ENCODE assay signal across 1 cellular context in the genomic region with DNA sequence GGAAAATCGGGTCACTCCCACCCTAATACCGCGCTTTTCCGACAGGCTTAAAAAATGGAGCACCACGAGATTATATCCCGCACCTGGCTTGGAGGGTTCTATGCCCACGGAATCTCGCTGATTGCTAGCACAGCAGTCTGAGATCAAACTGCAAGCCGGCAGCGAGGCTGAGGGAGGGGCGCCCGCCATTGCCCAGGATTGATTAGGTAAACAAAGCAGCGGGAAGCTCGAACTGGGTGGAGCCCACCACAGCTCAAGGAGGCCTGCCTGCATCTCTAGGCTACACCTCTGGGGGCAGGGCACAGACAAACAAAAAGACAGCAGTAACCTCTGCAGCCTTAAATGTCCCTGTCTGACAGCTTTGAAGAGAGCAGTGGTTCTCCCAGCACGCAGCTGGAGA.
TF ChIP-seq lines count a peak whose summit lies in the region.
"Not testable (repeated sequence)": the region's sequence is repeated elsewhere in the genome, so short reads cannot be mapped to it uniquely, and the experiment has no call there.

No MANE protein-coding gene starts in this region.

TF ChIP-seq in HepG2, 621 proteins besides CTCF, POLR2A, EP300 and RAD21 (continued from another document and continues in another):
- TF ChIP-seq, protein P1, sequence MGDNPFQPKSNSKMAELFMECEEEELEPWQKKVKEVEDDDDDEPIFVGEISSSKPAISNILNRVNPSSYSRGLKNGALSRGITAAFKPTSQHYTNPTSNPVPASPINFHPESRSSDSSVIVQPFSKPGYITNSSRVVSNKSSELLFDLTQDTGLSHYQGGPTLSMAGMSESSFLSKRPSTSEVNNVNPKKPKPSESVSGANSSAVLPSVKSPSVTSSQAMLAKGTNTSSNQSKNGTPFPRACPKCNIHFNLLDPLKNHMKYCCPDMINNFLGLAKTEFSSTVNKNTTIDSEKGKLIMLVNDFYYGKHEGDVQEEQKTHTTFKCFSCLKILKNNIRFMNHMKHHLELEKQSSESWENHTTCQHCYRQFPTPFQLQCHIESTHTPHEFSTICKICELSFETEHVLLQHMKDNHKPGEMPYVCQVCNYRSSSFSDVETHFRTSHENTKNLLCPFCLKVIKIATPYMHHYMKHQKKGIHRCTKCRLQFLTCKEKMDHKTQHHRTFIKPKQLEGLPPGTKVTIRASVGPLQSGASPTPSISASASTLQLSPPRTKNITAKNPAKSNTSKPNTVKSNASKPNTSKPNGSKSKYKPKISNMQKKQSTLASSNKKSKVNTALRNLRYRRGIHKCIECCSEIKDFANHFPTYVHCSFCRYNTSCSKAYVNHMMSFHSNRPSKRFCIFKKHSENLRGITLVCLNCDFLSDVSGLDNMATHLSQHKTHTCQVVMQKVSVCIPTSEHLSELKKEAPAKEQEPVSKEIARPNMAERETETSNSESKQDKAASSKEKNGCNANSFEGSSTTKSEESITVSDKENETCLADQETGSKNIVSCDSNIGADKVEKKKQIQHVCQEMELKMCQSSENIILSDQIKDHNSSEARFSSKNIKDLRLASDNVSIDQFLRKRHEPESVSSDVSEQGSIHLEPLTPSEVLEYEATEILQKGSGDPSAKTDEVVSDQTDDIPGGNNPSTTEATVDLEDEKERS (CRISPR knock-in tag; IDR thresholded peaks at IDR 0.05) = 0 out of 2 replicates have a peak, but pooled peaks have one; percentile 43
- TF ChIP-seq ZMYM3 (CRISPR knock-in tag; IDR thresholded peaks at IDR 0.05) = peak; percentile 45; the same call in 1 of the 2 replicates
- TF ChIP-seq FOXP1, SOX13 (IDR thresholded peaks at IDR 0.05): not testable (repeated sequence)
- TF ChIP-seq FOXP1 (CRISPR knock-in tag; IDR thresholded peaks at IDR 0.05) = peak; percentile 60
- peak; percentile 40; the same call in 1 of the 2 replicates for TF ChIP-seq RXRA (CRISPR knock-in tag; IDR thresholded peaks at IDR 0.05)
- TF ChIP-seq ONECUT2 (CRISPR knock-in tag; IDR thresholded peaks at IDR 0.05) = peak; percentile 85
- peak; percentile 38; the same call in 1 of the 2 replicates for TF ChIP-seq TCF7 (IDR thresholded peaks at IDR 0.05; ENCODE audit: low read depth)
- TF ChIP-seq FOXK1 (CRISPR knock-in tag; IDR thresholded peaks at IDR 0.05; ENCODE audit: borderline replicate concordance, low read depth) = peak; percentile 71; the same call in 1 of the 2 replicates
- TF ChIP-seq SP5 (CRISPR knock-in tag; IDR thresholded peaks at IDR 0.05; ENCODE audit: borderline replicate concordance, low read depth) = peak; percentile 85
- peak; percentile 75 for TF ChIP-seq ZMYM4 (CRISPR knock-in tag; IDR thresholded peaks at IDR 0.05)
- TF ChIP-seq KDM2A (CRISPR knock-in tag; IDR thresholded peaks at IDR 0.05; ENCODE audit: borderline replicate concordance, low read depth) = peak; percentile 43; the same call in 1 of the 2 replicates
- peak; percentile 93 for TF ChIP-seq SALL1 (CRISPR knock-in tag; IDR thresholded peaks at IDR 0.05)
- TF ChIP-seq PITX1 (CRISPR knock-in tag; IDR thresholded peaks at IDR 0.05) = peak; percentile 64; the same call in 1 of the 2 replicates
- TF ChIP-seq GABPB1 (CRISPR knock-in tag; IDR thresholded peaks at IDR 0.05) = peak; percentile 45; the same call in 1 of the 2 replicates
- TF ChIP-seq, protein P2, sequence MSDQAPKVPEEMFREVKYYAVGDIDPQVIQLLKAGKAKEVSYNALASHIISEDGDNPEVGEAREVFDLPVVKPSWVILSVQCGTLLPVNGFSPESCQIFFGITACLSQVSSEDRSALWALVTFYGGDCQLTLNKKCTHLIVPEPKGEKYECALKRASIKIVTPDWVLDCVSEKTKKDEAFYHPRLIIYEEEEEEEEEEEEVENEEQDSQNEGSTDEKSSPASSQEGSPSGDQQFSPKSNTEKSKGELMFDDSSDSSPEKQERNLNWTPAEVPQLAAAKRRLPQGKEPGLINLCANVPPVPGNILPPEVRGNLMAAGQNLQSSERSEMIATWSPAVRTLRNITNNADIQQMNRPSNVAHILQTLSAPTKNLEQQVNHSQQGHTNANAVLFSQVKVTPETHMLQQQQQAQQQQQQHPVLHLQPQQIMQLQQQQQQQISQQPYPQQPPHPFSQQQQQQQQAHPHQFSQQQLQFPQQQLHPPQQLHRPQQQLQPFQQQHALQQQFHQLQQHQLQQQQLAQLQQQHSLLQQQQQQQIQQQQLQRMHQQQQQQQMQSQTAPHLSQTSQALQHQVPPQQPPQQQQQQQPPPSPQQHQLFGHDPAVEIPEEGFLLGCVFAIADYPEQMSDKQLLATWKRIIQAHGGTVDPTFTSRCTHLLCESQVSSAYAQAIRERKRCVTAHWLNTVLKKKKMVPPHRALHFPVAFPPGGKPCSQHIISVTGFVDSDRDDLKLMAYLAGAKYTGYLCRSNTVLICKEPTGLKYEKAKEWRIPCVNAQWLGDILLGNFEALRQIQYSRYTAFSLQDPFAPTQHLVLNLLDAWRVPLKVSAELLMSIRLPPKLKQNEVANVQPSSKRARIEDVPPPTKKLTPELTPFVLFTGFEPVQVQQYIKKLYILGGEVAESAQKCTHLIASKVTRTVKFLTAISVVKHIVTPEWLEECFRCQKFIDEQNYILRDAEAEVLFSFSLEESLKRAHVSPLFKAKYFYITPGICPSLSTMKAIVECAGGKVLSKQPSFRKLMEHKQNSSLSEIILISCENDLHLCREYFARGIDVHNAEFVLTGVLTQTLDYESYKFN (CRISPR knock-in tag; conservative IDR thresholded peaks at IDR 0.05) = peak; percentile 55
- TF ChIP-seq SMAD3 (CRISPR knock-in tag; IDR thresholded peaks at IDR 0.05) = 0 out of 2 replicates have a peak, but pooled peaks have one; percentile 23
- TF ChIP-seq, protein P3, sequence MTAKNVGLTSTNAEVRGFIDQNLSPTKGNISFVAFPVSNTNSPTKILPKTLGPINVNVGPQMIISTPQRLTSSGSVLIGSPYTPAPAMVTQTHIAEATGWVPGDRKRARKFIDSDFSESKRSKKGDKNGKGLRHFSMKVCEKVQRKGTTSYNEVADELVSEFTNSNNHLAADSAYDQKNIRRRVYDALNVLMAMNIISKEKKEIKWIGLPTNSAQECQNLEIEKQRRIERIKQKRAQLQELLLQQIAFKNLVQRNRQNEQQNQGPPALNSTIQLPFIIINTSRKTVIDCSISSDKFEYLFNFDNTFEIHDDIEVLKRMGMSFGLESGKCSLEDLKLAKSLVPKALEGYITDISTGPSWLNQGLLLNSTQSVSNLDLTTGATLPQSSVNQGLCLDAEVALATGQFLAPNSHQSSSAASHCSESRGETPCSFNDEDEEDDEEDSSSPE (CRISPR knock-in tag; IDR thresholded peaks at IDR 0.05) = peak; percentile 54; the same call in 1 of the 2 replicates
- TF ChIP-seq TEAD3 (CRISPR knock-in tag; optimal IDR thresholded peaks at IDR 0.05; ENCODE audit: borderline replicate concordance) = peak; percentile 46
- peak; percentile 85 for TF ChIP-seq FOXA3 (CRISPR knock-in tag; IDR thresholded peaks at IDR 0.05)
- TF ChIP-seq, protein P4, sequence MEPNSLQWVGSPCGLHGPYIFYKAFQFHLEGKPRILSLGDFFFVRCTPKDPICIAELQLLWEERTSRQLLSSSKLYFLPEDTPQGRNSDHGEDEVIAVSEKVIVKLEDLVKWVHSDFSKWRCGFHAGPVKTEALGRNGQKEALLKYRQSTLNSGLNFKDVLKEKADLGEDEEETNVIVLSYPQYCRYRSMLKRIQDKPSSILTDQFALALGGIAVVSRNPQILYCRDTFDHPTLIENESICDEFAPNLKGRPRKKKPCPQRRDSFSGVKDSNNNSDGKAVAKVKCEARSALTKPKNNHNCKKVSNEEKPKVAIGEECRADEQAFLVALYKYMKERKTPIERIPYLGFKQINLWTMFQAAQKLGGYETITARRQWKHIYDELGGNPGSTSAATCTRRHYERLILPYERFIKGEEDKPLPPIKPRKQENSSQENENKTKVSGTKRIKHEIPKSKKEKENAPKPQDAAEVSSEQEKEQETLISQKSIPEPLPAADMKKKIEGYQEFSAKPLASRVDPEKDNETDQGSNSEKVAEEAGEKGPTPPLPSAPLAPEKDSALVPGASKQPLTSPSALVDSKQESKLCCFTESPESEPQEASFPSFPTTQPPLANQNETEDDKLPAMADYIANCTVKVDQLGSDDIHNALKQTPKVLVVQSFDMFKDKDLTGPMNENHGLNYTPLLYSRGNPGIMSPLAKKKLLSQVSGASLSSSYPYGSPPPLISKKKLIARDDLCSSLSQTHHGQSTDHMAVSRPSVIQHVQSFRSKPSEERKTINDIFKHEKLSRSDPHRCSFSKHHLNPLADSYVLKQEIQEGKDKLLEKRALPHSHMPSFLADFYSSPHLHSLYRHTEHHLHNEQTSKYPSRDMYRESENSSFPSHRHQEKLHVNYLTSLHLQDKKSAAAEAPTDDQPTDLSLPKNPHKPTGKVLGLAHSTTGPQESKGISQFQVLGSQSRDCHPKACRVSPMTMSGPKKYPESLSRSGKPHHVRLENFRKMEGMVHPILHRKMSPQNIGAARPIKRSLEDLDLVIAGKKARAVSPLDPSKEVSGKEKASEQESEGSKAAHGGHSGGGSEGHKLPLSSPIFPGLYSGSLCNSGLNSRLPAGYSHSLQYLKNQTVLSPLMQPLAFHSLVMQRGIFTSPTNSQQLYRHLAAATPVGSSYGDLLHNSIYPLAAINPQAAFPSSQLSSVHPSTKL (CRISPR knock-in tag; IDR thresholded peaks at IDR 0.05) = peak; percentile 86
- TF ChIP-seq STAG1 (CRISPR knock-in tag; IDR thresholded peaks at IDR 0.05) = peak; percentile 6; the same call in 1 of the 2 replicates
- TF ChIP-seq, protein P5, sequence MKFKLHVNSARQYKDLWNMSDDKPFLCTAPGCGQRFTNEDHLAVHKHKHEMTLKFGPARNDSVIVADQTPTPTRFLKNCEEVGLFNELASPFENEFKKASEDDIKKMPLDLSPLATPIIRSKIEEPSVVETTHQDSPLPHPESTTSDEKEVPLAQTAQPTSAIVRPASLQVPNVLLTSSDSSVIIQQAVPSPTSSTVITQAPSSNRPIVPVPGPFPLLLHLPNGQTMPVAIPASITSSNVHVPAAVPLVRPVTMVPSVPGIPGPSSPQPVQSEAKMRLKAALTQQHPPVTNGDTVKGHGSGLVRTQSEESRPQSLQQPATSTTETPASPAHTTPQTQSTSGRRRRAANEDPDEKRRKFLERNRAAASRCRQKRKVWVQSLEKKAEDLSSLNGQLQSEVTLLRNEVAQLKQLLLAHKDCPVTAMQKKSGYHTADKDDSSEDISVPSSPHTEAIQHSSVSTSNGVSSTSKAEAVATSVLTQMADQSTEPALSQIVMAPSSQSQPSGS (CRISPR knock-in tag; IDR thresholded peaks at IDR 0.05) = 0 out of 2 replicates have a peak, but pooled peaks have one; percentile 61
- 0 out of 2 replicates have a peak, but pooled peaks have one; percentile 31 for TF ChIP-seq GATAD1 (CRISPR knock-in tag; IDR thresholded peaks at IDR 0.05)
- TF ChIP-seq BCL6 (CRISPR knock-in tag; IDR thresholded peaks at IDR 0.05) = peak; percentile 15; the same call in 1 of the 2 replicates
- TF ChIP-seq HOXA3 (CRISPR knock-in tag; IDR thresholded peaks at IDR 0.05) = peak; percentile 70
- 0 out of 2 replicates have a peak, but pooled peaks have one; percentile 14 for TF ChIP-seq ZNF224 (CRISPR knock-in tag; IDR thresholded peaks at IDR 0.05)
- TF ChIP-seq, protein P6, sequence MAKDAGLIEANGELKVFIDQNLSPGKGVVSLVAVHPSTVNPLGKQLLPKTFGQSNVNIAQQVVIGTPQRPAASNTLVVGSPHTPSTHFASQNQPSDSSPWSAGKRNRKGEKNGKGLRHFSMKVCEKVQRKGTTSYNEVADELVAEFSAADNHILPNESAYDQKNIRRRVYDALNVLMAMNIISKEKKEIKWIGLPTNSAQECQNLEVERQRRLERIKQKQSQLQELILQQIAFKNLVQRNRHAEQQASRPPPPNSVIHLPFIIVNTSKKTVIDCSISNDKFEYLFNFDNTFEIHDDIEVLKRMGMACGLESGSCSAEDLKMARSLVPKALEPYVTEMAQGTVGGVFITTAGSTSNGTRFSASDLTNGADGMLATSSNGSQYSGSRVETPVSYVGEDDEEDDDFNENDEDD (CRISPR knock-in tag; IDR thresholded peaks at IDR 0.05; ENCODE audit: borderline replicate concordance) = peak; percentile 36; the same call in 1 of the 2 replicates
- peak; percentile 27; the same call in 1 of the 2 replicates for TF ChIP-seq ZBTB7A (CRISPR knock-in tag; IDR thresholded peaks at IDR 0.05)
- peak; percentile 77 for TF ChIP-seq YY1 (IDR thresholded peaks at IDR 0.05; ENCODE audit: insufficient read depth, insufficient replicate concordance, low read depth, low read length)
- 0 out of 2 replicates have a peak, but pooled peaks have one; percentile 37 for TF ChIP-seq ZNF598 (CRISPR knock-in tag; IDR thresholded peaks at IDR 0.05; ENCODE audit: borderline replicate concordance)
- peak; percentile 64 for TF ChIP-seq HDAC1 (CRISPR knock-in tag; IDR thresholded peaks at IDR 0.05)
- TF ChIP-seq HDAC2 (CRISPR knock-in tag; IDR thresholded peaks at IDR 0.05) = peak; percentile 42; the same call in 1 of the 2 replicates
- peak in 1 of 2 experiments; percentile 42; a peak in 1 of 4 replicates for TF ChIP-seq SOX13 (CRISPR knock-in tag; conservative IDR thresholded peaks at IDR 0.05 in 1 of 2, IDR thresholded peaks at IDR 0.05 in 1 of 2)
- TF ChIP-seq, protein P7, sequence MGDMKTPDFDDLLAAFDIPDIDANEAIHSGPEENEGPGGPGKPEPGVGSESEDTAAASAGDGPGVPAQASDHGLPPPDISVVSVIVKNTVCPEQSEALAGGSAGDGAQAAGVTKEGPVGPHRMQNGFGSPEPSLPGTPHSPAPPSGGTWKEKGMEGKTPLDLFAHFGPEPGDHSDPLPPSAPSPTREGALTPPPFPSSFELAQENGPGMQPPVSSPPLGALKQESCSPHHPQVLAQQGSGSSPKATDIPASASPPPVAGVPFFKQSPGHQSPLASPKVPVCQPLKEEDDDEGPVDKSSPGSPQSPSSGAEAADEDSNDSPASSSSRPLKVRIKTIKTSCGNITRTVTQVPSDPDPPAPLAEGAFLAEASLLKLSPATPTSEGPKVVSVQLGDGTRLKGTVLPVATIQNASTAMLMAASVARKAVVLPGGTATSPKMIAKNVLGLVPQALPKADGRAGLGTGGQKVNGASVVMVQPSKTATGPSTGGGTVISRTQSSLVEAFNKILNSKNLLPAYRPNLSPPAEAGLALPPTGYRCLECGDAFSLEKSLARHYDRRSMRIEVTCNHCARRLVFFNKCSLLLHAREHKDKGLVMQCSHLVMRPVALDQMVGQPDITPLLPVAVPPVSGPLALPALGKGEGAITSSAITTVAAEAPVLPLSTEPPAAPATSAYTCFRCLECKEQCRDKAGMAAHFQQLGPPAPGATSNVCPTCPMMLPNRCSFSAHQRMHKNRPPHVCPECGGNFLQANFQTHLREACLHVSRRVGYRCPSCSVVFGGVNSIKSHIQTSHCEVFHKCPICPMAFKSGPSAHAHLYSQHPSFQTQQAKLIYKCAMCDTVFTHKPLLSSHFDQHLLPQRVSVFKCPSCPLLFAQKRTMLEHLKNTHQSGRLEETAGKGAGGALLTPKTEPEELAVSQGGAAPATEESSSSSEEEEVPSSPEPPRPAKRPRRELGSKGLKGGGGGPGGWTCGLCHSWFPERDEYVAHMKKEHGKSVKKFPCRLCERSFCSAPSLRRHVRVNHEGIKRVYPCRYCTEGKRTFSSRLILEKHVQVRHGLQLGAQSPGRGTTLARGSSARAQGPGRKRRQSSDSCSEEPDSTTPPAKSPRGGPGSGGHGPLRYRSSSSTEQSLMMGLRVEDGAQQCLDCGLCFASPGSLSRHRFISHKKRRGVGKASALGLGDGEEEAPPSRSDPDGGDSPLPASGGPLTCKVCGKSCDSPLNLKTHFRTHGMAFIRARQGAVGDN (CRISPR knock-in tag; IDR thresholded peaks at IDR 0.05) = peak; percentile 65
